In genomic region chr10:27252267-27253000, GRCh38 we compare ENCODE assay signal across 1 cellular context.
TF ChIP-seq lines count a peak whose summit lies in the region.

No MANE protein-coding gene starts in this region.

TF ChIP-seq in K562, 482 proteins besides CTCF, POLR2A, EP300 and RAD21 (continued from another document and continues in another):
- TF ChIP-seq ZBTB9 (CRISPR knock-in tag; IDR thresholded peaks at IDR 0.05) = no peak
- no peak for TF ChIP-seq OTX1 (CRISPR knock-in tag; IDR thresholded peaks at IDR 0.05)
- TF ChIP-seq, protein P1, sequence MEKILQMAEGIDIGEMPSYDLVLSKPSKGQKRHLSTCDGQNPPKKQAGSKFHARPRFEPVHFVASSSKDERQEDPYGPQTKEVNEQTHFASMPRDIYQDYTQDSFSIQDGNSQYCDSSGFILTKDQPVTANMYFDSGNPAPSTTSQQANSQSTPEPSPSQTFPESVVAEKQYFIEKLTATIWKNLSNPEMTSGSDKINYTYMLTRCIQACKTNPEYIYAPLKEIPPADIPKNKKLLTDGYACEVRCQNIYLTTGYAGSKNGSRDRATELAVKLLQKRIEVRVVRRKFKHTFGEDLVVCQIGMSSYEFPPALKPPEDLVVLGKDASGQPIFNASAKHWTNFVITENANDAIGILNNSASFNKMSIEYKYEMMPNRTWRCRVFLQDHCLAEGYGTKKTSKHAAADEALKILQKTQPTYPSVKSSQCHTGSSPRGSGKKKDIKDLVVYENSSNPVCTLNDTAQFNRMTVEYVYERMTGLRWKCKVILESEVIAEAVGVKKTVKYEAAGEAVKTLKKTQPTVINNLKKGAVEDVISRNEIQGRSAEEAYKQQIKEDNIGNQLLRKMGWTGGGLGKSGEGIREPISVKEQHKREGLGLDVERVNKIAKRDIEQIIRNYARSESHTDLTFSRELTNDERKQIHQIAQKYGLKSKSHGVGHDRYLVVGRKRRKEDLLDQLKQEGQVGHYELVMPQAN (IDR thresholded peaks at IDR 0.05; ENCODE audit: borderline replicate concordance) = no peak
- TF ChIP-seq THAP12 (CRISPR knock-in tag; IDR thresholded peaks at IDR 0.05) = peak; percentile 53; the same call in 1 of the 2 replicates
- no peak for TF ChIP-seq HSF4 (CRISPR knock-in tag; IDR thresholded peaks at IDR 0.05; ENCODE audit: borderline replicate concordance)
- TF ChIP-seq, protein P2, sequence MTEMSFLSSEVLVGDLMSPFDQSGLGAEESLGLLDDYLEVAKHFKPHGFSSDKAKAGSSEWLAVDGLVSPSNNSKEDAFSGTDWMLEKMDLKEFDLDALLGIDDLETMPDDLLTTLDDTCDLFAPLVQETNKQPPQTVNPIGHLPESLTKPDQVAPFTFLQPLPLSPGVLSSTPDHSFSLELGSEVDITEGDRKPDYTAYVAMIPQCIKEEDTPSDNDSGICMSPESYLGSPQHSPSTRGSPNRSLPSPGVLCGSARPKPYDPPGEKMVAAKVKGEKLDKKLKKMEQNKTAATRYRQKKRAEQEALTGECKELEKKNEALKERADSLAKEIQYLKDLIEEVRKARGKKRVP (CRISPR knock-in tag; IDR thresholded peaks at IDR 0.05) = no peak
- TF ChIP-seq ZFP91 (CRISPR knock-in tag; IDR thresholded peaks at IDR 0.05) = no peak
- TF ChIP-seq GTF2A2 (tag; IDR thresholded peaks at IDR 0.05) = no peak
- no peak for TF ChIP-seq NFE2L1 (tag; IDR thresholded peaks at IDR 0.05; ENCODE audit: borderline replicate concordance, low read depth)
- TF ChIP-seq ZNF347 (CRISPR knock-in tag; IDR thresholded peaks at IDR 0.05; ENCODE audit: low read depth) = no peak
- TF ChIP-seq MED1 (CRISPR knock-in tag; IDR thresholded peaks at IDR 0.05; ENCODE audit: borderline replicate concordance) = no peak
- TF ChIP-seq SMARCA5 (IDR thresholded peaks at IDR 0.05) = no peak
- no peak for TF ChIP-seq KLF1 (tag; IDR thresholded peaks at IDR 0.05)
- no peak for TF ChIP-seq SMC3 (conservative IDR thresholded peaks at IDR 0.05; ENCODE audit: insufficient read depth, low read depth, low read length)
- TF ChIP-seq ZNF143 (CRISPR knock-in tag; IDR thresholded peaks at IDR 0.05) = no peak
- TF ChIP-seq PHTF2 (CRISPR knock-in tag; IDR thresholded peaks at IDR 0.05) = no peak
- no peak for TF ChIP-seq HNRNPH1 (optimal IDR thresholded peaks at IDR 0.05; ENCODE audit: low read depth, low read length)
- no peak for TF ChIP-seq SREBF1 (IDR thresholded peaks at IDR 0.05; ENCODE audit: borderline replicate concordance, low read depth, low read length)
- TF ChIP-seq RREB1 (CRISPR knock-in tag; IDR thresholded peaks at IDR 0.05) = no peak
- peak; percentile 64 for TF ChIP-seq POLR2B (IDR thresholded peaks at IDR 0.05; ENCODE audit: low read depth, partially characterized antibody)
- TF ChIP-seq, protein P3, sequence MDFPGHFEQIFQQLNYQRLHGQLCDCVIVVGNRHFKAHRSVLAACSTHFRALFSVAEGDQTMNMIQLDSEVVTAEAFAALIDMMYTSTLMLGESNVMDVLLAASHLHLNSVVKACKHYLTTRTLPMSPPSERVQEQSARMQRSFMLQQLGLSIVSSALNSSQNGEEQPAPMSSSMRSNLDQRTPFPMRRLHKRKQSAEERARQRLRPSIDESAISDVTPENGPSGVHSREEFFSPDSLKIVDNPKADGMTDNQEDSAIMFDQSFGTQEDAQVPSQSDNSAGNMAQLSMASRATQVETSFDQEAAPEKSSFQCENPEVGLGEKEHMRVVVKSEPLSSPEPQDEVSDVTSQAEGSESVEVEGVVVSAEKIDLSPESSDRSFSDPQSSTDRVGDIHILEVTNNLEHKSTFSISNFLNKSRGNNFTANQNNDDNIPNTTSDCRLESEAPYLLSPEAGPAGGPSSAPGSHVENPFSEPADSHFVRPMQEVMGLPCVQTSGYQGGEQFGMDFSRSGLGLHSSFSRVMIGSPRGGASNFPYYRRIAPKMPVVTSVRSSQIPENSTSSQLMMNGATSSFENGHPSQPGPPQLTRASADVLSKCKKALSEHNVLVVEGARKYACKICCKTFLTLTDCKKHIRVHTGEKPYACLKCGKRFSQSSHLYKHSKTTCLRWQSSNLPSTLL (IDR thresholded peaks at IDR 0.05) = no peak
- TF ChIP-seq RBFOX2 (IDR thresholded peaks at IDR 0.05; ENCODE audit: low read depth, low read length) = peak; percentile 88
- TF ChIP-seq, protein P4, sequence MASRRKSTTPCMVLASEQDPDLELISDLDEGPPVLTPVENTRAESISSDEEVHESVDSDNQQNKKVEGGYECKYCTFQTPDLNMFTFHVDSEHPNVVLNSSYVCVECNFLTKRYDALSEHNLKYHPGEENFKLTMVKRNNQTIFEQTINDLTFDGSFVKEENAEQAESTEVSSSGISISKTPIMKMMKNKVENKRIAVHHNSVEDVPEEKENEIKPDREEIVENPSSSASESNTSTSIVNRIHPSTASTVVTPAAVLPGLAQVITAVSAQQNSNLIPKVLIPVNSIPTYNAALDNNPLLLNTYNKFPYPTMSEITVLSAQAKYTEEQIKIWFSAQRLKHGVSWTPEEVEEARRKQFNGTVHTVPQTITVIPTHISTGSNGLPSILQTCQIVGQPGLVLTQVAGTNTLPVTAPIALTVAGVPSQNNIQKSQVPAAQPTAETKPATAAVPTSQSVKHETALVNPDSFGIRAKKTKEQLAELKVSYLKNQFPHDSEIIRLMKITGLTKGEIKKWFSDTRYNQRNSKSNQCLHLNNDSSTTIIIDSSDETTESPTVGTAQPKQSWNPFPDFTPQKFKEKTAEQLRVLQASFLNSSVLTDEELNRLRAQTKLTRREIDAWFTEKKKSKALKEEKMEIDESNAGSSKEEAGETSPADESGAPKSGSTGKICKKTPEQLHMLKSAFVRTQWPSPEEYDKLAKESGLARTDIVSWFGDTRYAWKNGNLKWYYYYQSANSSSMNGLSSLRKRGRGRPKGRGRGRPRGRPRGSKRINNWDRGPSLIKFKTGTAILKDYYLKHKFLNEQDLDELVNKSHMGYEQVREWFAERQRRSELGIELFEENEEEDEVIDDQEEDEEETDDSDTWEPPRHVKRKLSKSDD (conservative IDR thresholded peaks at IDR 0.05; ENCODE audit: low read length) = no peak
- TF ChIP-seq FOXP4 (CRISPR knock-in tag; IDR thresholded peaks at IDR 0.05; ENCODE audit: borderline replicate concordance) = no peak
- TF ChIP-seq SIRT6 (IDR thresholded peaks at IDR 0.05; ENCODE audit: low read depth, low read length) = no peak
- peak; percentile 87 for TF ChIP-seq SUPT5H (IDR thresholded peaks at IDR 0.05)
- no peak for TF ChIP-seq BHLHE40 (IDR thresholded peaks at IDR 0.05; ENCODE audit: low read length)
- no peak for TF ChIP-seq TOE1 (IDR thresholded peaks at IDR 0.05; ENCODE audit: borderline replicate concordance)
- TF ChIP-seq TOE1 (CRISPR knock-in tag; IDR thresholded peaks at IDR 0.05; ENCODE audit: borderline replicate concordance, low read depth) = no peak
- no peak for TF ChIP-seq CHD4 (IDR thresholded peaks at IDR 0.05; ENCODE audit: insufficient read depth, insufficient replicate concordance, low read depth, low read length, poor library complexity, severe bottlenecking)
- no peak for TF ChIP-seq ZNF23 (CRISPR knock-in tag; IDR thresholded peaks at IDR 0.05)
- TF ChIP-seq, protein P5, sequence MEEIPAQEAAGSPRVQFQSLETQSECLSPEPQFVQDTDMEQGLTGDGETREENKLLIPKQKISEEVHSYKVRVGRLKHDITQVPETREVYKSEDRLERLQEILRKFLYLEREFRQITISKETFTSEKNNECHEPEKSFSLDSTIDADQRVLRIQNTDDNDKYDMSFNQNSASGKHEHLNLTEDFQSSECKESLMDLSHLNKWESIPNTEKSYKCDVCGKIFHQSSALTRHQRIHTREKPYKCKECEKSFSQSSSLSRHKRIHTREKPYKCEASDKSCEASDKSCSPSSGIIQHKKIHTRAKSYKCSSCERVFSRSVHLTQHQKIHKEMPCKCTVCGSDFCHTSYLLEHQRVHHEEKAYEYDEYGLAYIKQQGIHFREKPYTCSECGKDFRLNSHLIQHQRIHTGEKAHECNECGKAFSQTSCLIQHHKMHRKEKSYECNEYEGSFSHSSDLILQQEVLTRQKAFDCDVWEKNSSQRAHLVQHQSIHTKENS (CRISPR knock-in tag; IDR thresholded peaks at IDR 0.05) = no peak
- TF ChIP-seq TAF15 (IDR thresholded peaks at IDR 0.05; ENCODE audit: low read depth, low read length) = no peak
- TF ChIP-seq TEAD4 (IDR thresholded peaks at IDR 0.05; ENCODE audit: low read length) = no peak
- TF ChIP-seq TEAD4 (CRISPR knock-in tag; IDR thresholded peaks at IDR 0.05; ENCODE audit: borderline replicate concordance) = no peak
- TF ChIP-seq HDAC3 (IDR thresholded peaks at IDR 0.05; ENCODE audit: borderline replicate concordance, partially characterized antibody) = no peak
- peak; percentile 44; the same call in 1 of the 2 replicates for TF ChIP-seq NBN (IDR thresholded peaks at IDR 0.05; ENCODE audit: low read depth)
